In genomic region chr22:22997262-22997898, GRCh38 we compare ENCODE assay signal across 25 cellular contexts.
DNase-seq lines count a peak whose midpoint lies in the region; ATAC-seq, FAIRE-seq and TF ChIP-seq lines count a peak whose summit lies in the region.
"Had no signal": no experiment of that assay in that cellular context is flagged by ENCODE, and none has a peak within 500 bp of the region (broad histone marks: within the 10 kb centered on the region; RNA-seq: fewer than 3 reads in every experiment).

No MANE protein-coding gene starts in this region.

- H3K36me3 ChIP-seq in HepG2 (replicated peaks in 1 of 2; ENCODE audit: control insufficient read depth in 1 of 2, insufficient read depth in 2 of 2, low read length in 2 of 2) (no peaks in the 10 kb centered on the region), right lobe of liver (no peaks in the 10 kb centered on the region), Karpas-422 (ENCODE audit: insufficient read depth, low read length) (peaks cover 38% of the 10 kb centered on the region), K562 (ENCODE audit: control insufficient read depth, insufficient read depth, low read length) (no peaks in the 10 kb centered on the region)
- H3K36me3 ChIP-seq: BE2C, BLaER1 had no signal

- ATAC-seq in HepG2 (no peak), right lobe of liver (no peak), K562 (no peak), GM21515 (IDR thresholded peaks at IDR 0.05; ENCODE audit: unreplicated experiment) (no peak)
- ATAC-seq: GM12878 had no signal

- H4K20me1 ChIP-seq in HepG2 (ENCODE audit: insufficient read depth, low read length), result no peaks in the 10 kb centered on the region
- H4K20me1 ChIP-seq in Karpas-422 (ENCODE audit: insufficient read depth, low read depth, low read length), result no peaks in the 10 kb centered on the region
- H4K20me1 ChIP-seq in K562 (replicated peaks; ENCODE audit: control insufficient read depth, insufficient read depth, low read length), result no peaks in the 10 kb centered on the region
- H4K20me1 ChIP-seq: BLaER1 had no signal

- H3K4me1 ChIP-seq in HepG2 (ENCODE audit: insufficient read depth, low read length), result no peaks in the 10 kb centered on the region
- H3K4me1 ChIP-seq in right lobe of liver, result no peaks in the 10 kb centered on the region
- H3K4me1 ChIP-seq in Karpas-422 (ENCODE audit: low read length), result peaks cover 5% of the 10 kb centered on the region; the same call in 1 of the 2 replicates
- H3K4me1 ChIP-seq in K562 (replicated peaks in 1 of 2; ENCODE audit: control insufficient read depth in 2 of 2, insufficient read depth in 2 of 2, low read length in 2 of 2), result no peaks in the 10 kb centered on the region
- H3K4me1 ChIP-seq: BE2C, BLaER1 had no signal

- BruUV-seq in HepG2 (replicated peaks; lab: Mats Ljungman, UMichigan) (no TSS peak), K562 (replicated peaks; lab: Mats Ljungman, UMichigan) (no TSS peak)

- 0 out of 5 replicates have a peak, but pooled peaks cover 0 to 4% of the 10 kb centered on the region in 2 experiments for H3K27me3 ChIP-seq in HepG2 (ENCODE audit: control insufficient read depth in 1 of 2, insufficient read depth in 2 of 2, low read length in 2 of 2)
- no peaks in the 10 kb centered on the region for H3K27me3 ChIP-seq in right lobe of liver
- H3K27me3 ChIP-seq in Karpas-422 (ENCODE audit: low read length), result no peaks in the 10 kb centered on the region
- peaks cover 0 to 5% of the 10 kb centered on the region in 2 experiments; a peak in 1 of 5 replicates for H3K27me3 ChIP-seq in K562 (ENCODE audit: control insufficient read depth in 2 of 2, insufficient read depth in 2 of 2, low read length in 2 of 2)
- H3K27me3 ChIP-seq: BLaER1 had no signal

- no peak overlapping the region for H2AFZ ChIP-seq in HepG2 (ENCODE audit: low read length)
- H2AFZ ChIP-seq in Karpas-422 (ENCODE audit: low read length), result no peak overlapping the region
- no peak overlapping the region for H2AFZ ChIP-seq in K562 (ENCODE audit: low read depth, low read length)

- H3K27ac ChIP-seq in HepG2 (ENCODE audit: extremely low read length, insufficient read depth, low read length), result no peak overlapping the region
- H3K27ac ChIP-seq in right lobe of liver, result no peak overlapping the region
- H3K27ac ChIP-seq in Karpas-422 (ENCODE audit: low read length), result no peak overlapping the region
- H3K27ac ChIP-seq in K562 (ENCODE audit: extremely low read depth, low read depth, low read length), result no peak overlapping the region
- H3K27ac ChIP-seq: 22Rv1, BLaER1 had no signal

- TF ChIP-seq POLR2A in HepG2 (IDR thresholded peaks at IDR 0.05; ENCODE audit: insufficient read depth in 1 of 2, low read depth in 2 of 2, low read length in 2 of 2) (no peak), right lobe of liver (IDR thresholded peaks at IDR 0.05) (no peak), K562 (conservative IDR thresholded peaks at IDR 0.05) (no peak)

- FAIRE-seq in HepG2 (lab: Jason Lieb, UNC) (no peak), K562 (lab: Jason Lieb, UNC) (no peak)
- FAIRE-seq: GM12878, GM12892, GM18507 had no signal

- intact Hi-C loops in HepG2 (cut with micrococcal nuclease; ENCODE audit: unreplicated experiment), result no loop called here
- intact Hi-C loops in right lobe of liver (cut with DNase I), result no loop called here
- intact Hi-C loops in K562 (cut with micrococcal nuclease), result no loop called here

- TF ChIP-seq CTCF in HepG2 (CRISPR knock-in tag; IDR thresholded peaks at IDR 0.05) (no peak), right lobe of liver (IDR thresholded peaks at IDR 0.05) (no peak), K562 (IDR thresholded peaks at IDR 0.05 in 2 of 3, conservative IDR thresholded peaks at IDR 0.05 in 1 of 3; ENCODE audit: insufficient read depth in 2 of 3, low read depth in 1 of 3, low read length in 3 of 3) (no peak)

- no peak for DNase-seq in HepG2 (ENCODE audit: low spot score)
- DNase-seq in right lobe of liver, result no peak
- peak; percentile 57 for DNase-seq in Karpas-422
- no peak for DNase-seq in K562 (ENCODE audit: extremely low read depth in 1 of 4, low spot score in 3 of 4)
- DNase-seq in activated T-cell treated with anti-CD3 and anti-CD28 coated beads, Interleukin-2, amount 50 U/mL, for 48 hours, result no peak
- DNase-seq: ACHN; BE2C; C1 segment of cervical spinal cord; CD4-positive, alpha-beta memory T cell; CD4-positive, CD25-positive, alpha-beta regulatory T cell; CD8-positive, alpha-beta memory T cell; COR-L47; DMS 273 treated with DMSO at 0.1 percent for 48 hours; DMS153; DMS53; DMS79; DND-41; EL; GDM1 had no signal

- H3K9me3 ChIP-seq in HepG2 (ENCODE audit: low read length), result peaks cover 22% of the 10 kb centered on the region
- H3K9me3 ChIP-seq in right lobe of liver, result no peaks in the 10 kb centered on the region
- H3K9me3 ChIP-seq in Karpas-422 (ENCODE audit: low read length), result peaks cover 38% of the 10 kb centered on the region
- H3K9me3 ChIP-seq in K562 (replicated peaks; ENCODE audit: control insufficient read depth, insufficient read depth, low read depth, low read length), result peaks cover 11% of the 10 kb centered on the region
- H3K9me3 ChIP-seq: BE2C had no signal

- H3K4me3 ChIP-seq in HepG2 (replicated peaks in 1 of 3; ENCODE audit: insufficient read depth in 1 of 3, low read depth in 2 of 3, low read length in 3 of 3) (no peak overlapping the region), right lobe of liver (no peak overlapping the region), Karpas-422 (ENCODE audit: low read length) (no peak overlapping the region), K562 (no peak overlapping the region)
- H3K4me3 ChIP-seq: BLaER1, GM12878 had no signal

- TF ChIP-seq EP300 in HepG2 (IDR thresholded peaks at IDR 0.05; ENCODE audit: low read depth in 2 of 2, low read length in 2 of 2), result no peak
- TF ChIP-seq EP300 in HepG2 (CRISPR knock-in tag; IDR thresholded peaks at IDR 0.05; ENCODE audit: borderline replicate concordance), result no peak
- no peak for TF ChIP-seq EP300 in K562 (IDR thresholded peaks at IDR 0.05; ENCODE audit: low read length)

- POLR2A ChIA-PET in HepG2 (lab: Yijun Ruan, JAX) (no interaction called here), K562 (lab: Yijun Ruan, JAX) (interaction anchor here (1.6 to 2.1 kb wide), 2 partner anchors 10 to 14 kb away, joined by 4 to 7 read pairs; no protein-coding TSS in a partner anchor)

- H3K79me2 ChIP-seq in HepG2 (ENCODE audit: insufficient read depth, low read length), result no peaks in the 10 kb centered on the region
- peaks cover 62% of the 10 kb centered on the region for H3K79me2 ChIP-seq in Karpas-422 (ENCODE audit: low read length)
- H3K79me2 ChIP-seq in K562 (ENCODE audit: control insufficient read depth, insufficient read depth, low read length), result no peaks in the 10 kb centered on the region

- no peaks in the 10 kb centered on the region for H3K9me2 ChIP-seq in Karpas-422 (replicated peaks; ENCODE audit: insufficient read depth, low read length)

- H3K4me2 ChIP-seq in HepG2 (ENCODE audit: low read depth, low read length) (no peak overlapping the region), Karpas-422 (ENCODE audit: low read depth, low read length, poor library complexity, severe bottlenecking) (no peak overlapping the region), K562 (ENCODE audit: insufficient read depth, low read length) (no peak overlapping the region)
- H3K4me2 ChIP-seq: BLaER1 had no signal

- in situ Hi-C loops in HepG2 (cut with HindIII; ENCODE audit: extremely low pct_ligation_motif_present, low pct_unique_long_range_greater_than_20kb) (no loop called here), K562 (cut with MboI) (no loop called here)

- no peaks in the 10 kb centered on the region for H3K9me1 ChIP-seq in K562 (ENCODE audit: control insufficient read depth, insufficient read depth, low read length)

- no peak overlapping the region for H3K9ac ChIP-seq in HepG2 (ENCODE audit: insufficient read depth, low read depth, low read length)
- no peak overlapping the region for H3K9ac ChIP-seq in Karpas-422 (ENCODE audit: low read length)
- H3K9ac ChIP-seq in K562 (ENCODE audit: insufficient read depth in 1 of 2, low read depth in 2 of 2, low read length in 2 of 2), result no peak overlapping the region
- H3K9ac ChIP-seq: BLaER1 had no signal

- TF ChIP-seq RAD21 in HepG2 (CRISPR knock-in tag; IDR thresholded peaks at IDR 0.05) (no peak), K562 (CRISPR knock-in tag; conservative IDR thresholded peaks at IDR 0.05 in 1 of 2, IDR thresholded peaks at IDR 0.05 in 1 of 2) (no peak)

- CTCF ChIA-PET in HepG2 (lab: Yijun Ruan, JAX; ENCODE audit: low intra/inter-chr PET ratio, low total read pairs), result no interaction called here
- CTCF ChIA-PET in K562 (lab: Yijun Ruan, JAX; ENCODE audit: low intra/inter-chr PET ratio), result interaction anchor here (0.7 kb wide), 1 partner anchor 14 kb away, joined by 3 read pairs; no protein-coding TSS in a partner anchor

TF ChIP-seq in HepG2, 621 proteins besides CTCF, POLR2A, EP300 and RAD21:
- TF ChIP-seq SIX4 (CRISPR knock-in tag; IDR thresholded peaks at IDR 0.05) (no peak), ZNF160 (CRISPR knock-in tag; IDR thresholded peaks at IDR 0.05) (peak; percentile 82; the same call in 1 of the 2 replicates)

TF ChIP-seq in K562, 482 proteins besides CTCF, POLR2A, EP300 and RAD21 (continues in another document):
- TF ChIP-seq EP400 (IDR thresholded peaks at IDR 0.05) (peak; percentile 37), THRA (IDR thresholded peaks at IDR 0.05) (0 out of 2 replicates have a peak, but pooled peaks have one; percentile 1), DDX20 (tag; IDR thresholded peaks at IDR 0.05; ENCODE audit: low read depth) (no peak), CBX3 (IDR thresholded peaks at IDR 0.05; ENCODE audit: borderline replicate concordance in 1 of 2, low read length in 2 of 2) (peak in 1 of 2 experiments; percentile 79; a peak in 2 of 3 replicates), XRCC3 (IDR thresholded peaks at IDR 0.05) (peak; percentile 85; the same call in 1 of the 2 replicates), FOXJ2 (tag; IDR thresholded peaks at IDR 0.05) (0 out of 2 replicates have a peak, but pooled peaks have one; percentile 48), KDM4B (IDR thresholded peaks at IDR 0.05; ENCODE audit: borderline replicate concordance in 2 of 2, low read depth in 1 of 2) (0 out of 4 replicates have a peak, but pooled peaks of 1 of the 2 experiments have one; percentile 3), HDAC3 (IDR thresholded peaks at IDR 0.05; ENCODE audit: borderline replicate concordance, partially characterized antibody) (peak; percentile 53)

Comparison
In these comparisons a context has a peak if more than half of its experiments do, and no peak if none do; other contexts are left out.
1. Of the 241 proteins assayed by ChIP-seq in both HepG2 and K562: peak only in HepG2: none; only in K562: CBX5, GABPA, NFE2, NFIC, RFX1, THRA and 1 more; in both: none; in neither: 229; mixed calls (peak in some experiments, not most) for 5.